Comparison of ENCODE assay signal across 10 cellular contexts in genomic region chr18:57807336-57808117, GRCh38. TPM values are rescaled to one million over a fixed set of nuclear protein-coding genes. Genes with fewer than 3 reads are reported as not detected.
DNase-seq lines count a peak whose midpoint lies in the region; ATAC-seq and TF ChIP-seq lines count a peak whose summit lies in the region.
"Had no signal": no experiment of that assay in that cellular context is flagged by ENCODE, and none has a peak within 500 bp of the region (broad histone marks: within the 10 kb centered on the region; RNA-seq: fewer than 3 reads in every experiment).

No MANE protein-coding gene starts in this region.

- H3K4me3 ChIP-seq in GM23248 (peak overlapping the region; percentile 50), WI38 (ENCODE audit: low read depth, low read length) (peak overlapping the region; percentile 13), foreskin fibroblast (ENCODE audit: low read depth in 1 of 2, low read length in 2 of 2) (peak overlapping the region; percentile 4 to 27), subcutaneous abdominal adipose tissue (ENCODE audit: low read depth in 1 of 5, low read length in 5 of 5) (no peak overlapping the region)

- H3K27me3 ChIP-seq in GM23248 (replicated peaks; ENCODE audit: insufficient read depth) = no peaks in the 10 kb centered on the region
- H3K27me3 ChIP-seq in subcutaneous abdominal adipose tissue (ENCODE audit: control insufficient read depth in 5 of 5, insufficient read depth in 4 of 5, low read length in 5 of 5) = no peaks in the 10 kb centered on the region

- H3K9ac ChIP-seq in GM23248 (peak overlapping the region; percentile 49), subcutaneous abdominal adipose tissue (ENCODE audit: low read length in 5 of 5) (peak overlapping the region in 1 of 5 donors; percentile 32)

- peak overlapping the region; percentile 80 for H3K4me2 ChIP-seq in GM23248 (ENCODE audit: unreplicated experiment)

- peaks cover 2% of the 10 kb centered on the region for H3K79me2 ChIP-seq in GM23248 (ENCODE audit: insufficient read depth)

- H4K20me1 ChIP-seq in GM23248 (ENCODE audit: insufficient read depth) = no peaks in the 10 kb centered on the region

- H3F3A ChIP-seq in GM23248 (ENCODE audit: insufficient read depth) = peaks cover 48% of the 10 kb centered on the region

- no peak overlapping the region for H2AFZ ChIP-seq in GM23248

- H3K9me3 ChIP-seq in GM23248 (ENCODE audit: low read depth) (no peaks in the 10 kb centered on the region), subcutaneous abdominal adipose tissue (ENCODE audit: control insufficient read depth in 5 of 5, low read length in 5 of 5) (peaks cover 0 to 7% (median 6%) of the 10 kb centered on the region in 5 donors)

- WGBS in GM23248 (ENCODE audit: low coverage in 1 of 2, low lambda C conversion rate in 2 of 2, missing lambda C conversion rate in 2 of 2), 2 experiments = 1 to 2% methylated on average over 2 of the region's 2 CpGs

- H3K36me3 ChIP-seq in GM23248 (ENCODE audit: low read depth) (no peaks in the 10 kb centered on the region), subcutaneous abdominal adipose tissue (ENCODE audit: control insufficient read depth in 5 of 5, insufficient read depth in 5 of 5, low read length in 5 of 5) (no peaks in the 10 kb centered on the region)

- DNase-seq in GM23248 = peak; percentile 83
- DNase-seq in foreskin fibroblast = peak; percentile 53 to 67
- DNase-seq in C1 segment of cervical spinal cord (lab: John Stamatoyannopoulos, UW) = no peak
- no peak for DNase-seq in HuH-7 (ENCODE audit: low spot score)
- DNase-seq: activated naive CD4-positive, alpha-beta T cell treated with anti-CD3 and anti-CD28 coated beads, Interleukin-2, amount 10 ng/mL, durations not matched to agents 7 days and 5 days; KBM-7; NCI-H2171 had no signal

- in situ Hi-C loops in GM23248 (cut with MboI) = no loop called here

- ATAC-seq in GM18867 (IDR thresholded peaks at IDR 0.05; ENCODE audit: unreplicated experiment) = no peak

- H3K27ac ChIP-seq in GM23248 (peak overlapping the region; percentile 84), subcutaneous abdominal adipose tissue (ENCODE audit: low read depth, low read length) (peak overlapping the region; percentile 19)

- TF ChIP-seq CTCF in WI38 (IDR thresholded peaks at IDR 0.05; ENCODE audit: low read depth, low read length) (no peak), foreskin fibroblast (IDR thresholded peaks at IDR 0.05; ENCODE audit: low read depth, low read length) (no peak)

- H3K4me1 ChIP-seq in GM23248 (ENCODE audit: insufficient read depth) (peaks cover 40% of the 10 kb centered on the region), subcutaneous abdominal adipose tissue (ENCODE audit: control insufficient read depth in 5 of 5, insufficient read depth in 5 of 5, low read length in 5 of 5) (peaks cover 0 to 28% (median 18%) of the 10 kb centered on the region in 5 donors)

- H3K9me2 ChIP-seq in GM23248 (ENCODE audit: insufficient read depth) = no peaks in the 10 kb centered on the region

RNA-seq across cellular contexts. Expression of gene ATP8B1, which starts 4.4 kb away (rescaled TPM):
- total RNA-seq in GM23248 (2014; rRNA removed; shearing (Covaris generic)) = 43.4 and 43.9 TPM in 2 replicates
- 13.3 and 15.8 TPM in 2 replicates for polyA plus RNA-seq in GM23248 (2016; fragmentation: Nextera tagmentation; extraction: Ambion mirVana)

Comparison
In these comparisons a context has a peak if more than half of its experiments do, and no peak if none do; other contexts are left out.
1. DNase-seq: peak in GM23248 (single experiment) and foreskin fibroblast (2 of 2); none in C1 segment of cervical spinal cord (0 of 14) and HuH-7 (single experiment).
2. H3K4me3 ChIP-seq: peak in GM23248 (single experiment), WI38 (single experiment) and foreskin fibroblast (2 of 2); none in subcutaneous abdominal adipose tissue (0 of 5).